ENCODE assay signal across 14 cellular contexts in the genomic region with DNA sequence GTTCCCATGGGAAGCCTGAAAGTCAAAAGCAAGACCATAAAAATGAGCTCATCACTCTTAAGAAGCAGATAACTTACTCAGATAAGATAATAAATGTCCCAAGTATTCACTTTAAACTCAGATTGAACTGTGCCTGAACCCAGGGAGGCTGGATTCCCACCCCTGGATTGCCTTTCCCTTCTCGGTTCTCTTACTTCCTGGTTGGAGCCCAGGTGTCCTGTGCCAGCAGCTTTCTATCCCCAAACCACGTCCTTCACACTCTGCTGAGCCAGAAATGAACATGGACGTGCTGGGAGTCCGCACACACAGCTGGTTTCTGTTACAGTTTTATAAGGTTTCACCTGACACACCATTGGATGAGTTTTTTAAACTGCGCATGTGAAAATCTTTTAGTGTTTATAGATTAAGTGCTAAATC.
A peak's percentile ranks its signal among the peaks of the same experiment; 100 is the strongest.
DNase-seq lines count a peak whose midpoint lies in the region; ATAC-seq and TF ChIP-seq lines count a peak whose summit lies in the region.
"Had no signal": no experiment of that assay in that cellular context is flagged by ENCODE, and none has a peak within 500 bp of the region (broad histone marks: within the 10 kb centered on the region; RNA-seq: fewer than 3 reads in every experiment).

No MANE protein-coding gene starts in this region.

- no peak for TF ChIP-seq EP300 in transverse colon (IDR thresholded peaks at IDR 0.05; ENCODE audit: low read depth)

- peak; percentile 47 for TF ChIP-seq POLR2A in transverse colon (IDR thresholded peaks at IDR 0.05)

- H3K9me3 ChIP-seq in transverse colon = no peaks in the 10 kb centered on the region

- intact Hi-C loops in transverse colon (cut with DNase I; ENCODE audit: low total_unique reads) = no loop called here

- peaks cover 3% of the 10 kb centered on the region for H3K9me3 Mint-ChIP-seq in activated CD4-positive, alpha-beta memory T cell treated with anti-CD3 and anti-CD28 coated beads, Interleukin-2, amount 10 ng/mL, durations not matched to agents 7 days and 5 days

- H3K4me1 ChIP-seq in transverse colon = peaks cover 4 to 24% (median 12%) of the 10 kb centered on the region in 4 donors

- CTCF ChIA-PET in activated CD4-positive, alpha-beta memory T cell treated with anti-CD3 and anti-CD28 coated beads, Interleukin-2, amount 10 ng/mL, durations not matched to agents 7 days and 5 days (lab: Charles Lee) = no interaction called here

- DNase-seq in H4 (ENCODE audit: low spot score) (peak; percentile 81), kidney tubule cell (ENCODE audit: low spot score) (peak; percentile 96), transverse colon (peak; percentile 60)
- no peak for DNase-seq in activated CD4-positive, alpha-beta memory T cell treated with anti-CD3 and anti-CD28 coated beads, Interleukin-2, amount 10 ng/mL, durations not matched to agents 7 days and 5 days
- DNase-seq: COR-L47, dorsolateral prefrontal cortex, NCI-H1417 treated with DMSO at 0.1 percent for 48 hours, NCI-H748 treated with DMSO at 0.1 percent for 48 hours, WERI-Rb-1 had no signal

- no peaks in the 10 kb centered on the region for H3K27me3 Mint-ChIP-seq in activated CD4-positive, alpha-beta memory T cell treated with anti-CD3 and anti-CD28 coated beads, Interleukin-2, amount 10 ng/mL, durations not matched to agents 7 days and 5 days
- H3K27me3 Mint-ChIP-seq: stimulated activated naive CD8-positive, alpha-beta T cell treated with anti-CD3 and anti-CD28 coated beads, Interleukin-15, Interleukin-2, amounts not matched to agents 100 ng/mL and 50 ng/mL, for 24 hours had no signal

- H3K27ac ChIP-seq in VCaP (peak overlapping the region; percentile 94), transverse colon (peak overlapping the region; percentile 70 to 77 (median 74))
- H3K27ac ChIP-seq: dorsolateral prefrontal cortex, WERI-Rb-1 had no signal

- no peaks in the 10 kb centered on the region for H3K27me3 ChIP-seq in transverse colon
- H3K27me3 ChIP-seq: dorsolateral prefrontal cortex had no signal

- H3K4me3 Mint-ChIP-seq in activated CD4-positive, alpha-beta memory T cell treated with anti-CD3 and anti-CD28 coated beads, Interleukin-2, amount 10 ng/mL, durations not matched to agents 7 days and 5 days = no peak overlapping the region
- H3K4me3 Mint-ChIP-seq: stimulated activated naive CD8-positive, alpha-beta T cell treated with anti-CD3 and anti-CD28 coated beads, Interleukin-15, Interleukin-2, amounts not matched to agents 100 ng/mL and 50 ng/mL, for 24 hours had no signal

- no peak overlapping the region for H3K27ac Mint-ChIP-seq in activated CD4-positive, alpha-beta memory T cell treated with anti-CD3 and anti-CD28 coated beads, Interleukin-2, amount 10 ng/mL, durations not matched to agents 7 days and 5 days
- H3K27ac Mint-ChIP-seq: stimulated activated naive CD8-positive, alpha-beta T cell treated with anti-CD3 and anti-CD28 coated beads, Interleukin-15, Interleukin-2, amounts not matched to agents 100 ng/mL and 50 ng/mL, for 24 hours had no signal

- no peaks in the 10 kb centered on the region for H3K36me3 Mint-ChIP-seq in activated CD4-positive, alpha-beta memory T cell treated with anti-CD3 and anti-CD28 coated beads, Interleukin-2, amount 10 ng/mL, durations not matched to agents 7 days and 5 days (ENCODE audit: low read depth)

- in situ Hi-C loops in transverse colon (cut with MboI; ENCODE audit: low pct_ligation_motif_present in 1 of 4, low pct_unique_long_range_greater_than_20kb in 1 of 4, low sequenced_read_pairs in 3 of 4) = no loop called here

- 23 to 24% methylated on average over 4 to 5 of the region's 5 CpGs for WGBS in transverse colon (ENCODE audit: low coverage in 1 of 2), 2 donors

- ATAC-seq in HG03520 (IDR thresholded peaks at IDR 0.05; ENCODE audit: unreplicated experiment) = no peak
- ATAC-seq in GM21786 (IDR thresholded peaks at IDR 0.05; ENCODE audit: unreplicated experiment) = no peak

- TF ChIP-seq CTCF in VCaP (conservative IDR thresholded peaks at IDR 0.05) (no peak), transverse colon (IDR thresholded peaks at IDR 0.05) (no peak)

- no peaks in the 10 kb centered on the region for H3K36me3 ChIP-seq in transverse colon
- H3K36me3 ChIP-seq: WERI-Rb-1 had no signal

- H3K4me1 Mint-ChIP-seq in activated CD4-positive, alpha-beta memory T cell treated with anti-CD3 and anti-CD28 coated beads, Interleukin-2, amount 10 ng/mL, durations not matched to agents 7 days and 5 days = no peaks in the 10 kb centered on the region

- POLR2A ChIA-PET in activated CD4-positive, alpha-beta memory T cell treated with anti-CD3 and anti-CD28 coated beads, Interleukin-2, amount 10 ng/mL, durations not matched to agents 7 days and 5 days (lab: Charles Lee) = no interaction called here

- no peak overlapping the region for H3K4me3 ChIP-seq in transverse colon
- H3K4me3 ChIP-seq: dorsolateral prefrontal cortex, lung had no signal
